In genomic region chr11:107545101-107545514, GRCh38 we compare ENCODE assay signal across 16 cellular contexts. TPM values are rescaled to one million over a fixed set of nuclear protein-coding genes. Genes with fewer than 3 reads are reported as not detected.
DNase-seq lines count a peak whose midpoint lies in the region; ATAC-seq and TF ChIP-seq lines count a peak whose summit lies in the region.
"Had no signal": no experiment of that assay in that cellular context is flagged by ENCODE, and none has a peak within 500 bp of the region (broad histone marks: within the 10 kb centered on the region; RNA-seq: fewer than 3 reads in every experiment).

No MANE protein-coding gene starts in this region.

- no peak for TF ChIP-seq CTCF in cardiac fibroblast (IDR thresholded peaks at IDR 0.05; ENCODE audit: low read depth, low read length)
- TF ChIP-seq CTCF in mesothelial cell of epicardium (IDR thresholded peaks at IDR 0.05; ENCODE audit: unreplicated experiment), result no peak

- intact Hi-C loops in left ventricle myocardium superior (cut with micrococcal nuclease), result no loop called here

- DNase-seq in ELR (ENCODE audit: low read depth) (peak; percentile 90), HT1080 (ENCODE audit: low read depth) (peak; percentile 94), cardiac fibroblast (ENCODE audit: low read depth in 2 of 2) (peak; percentile 12 to 87), mesothelial cell of epicardium (ENCODE audit: low spot score in 2 of 2, unreplicated experiment in 2 of 2) (no peak), left ventricle myocardium superior (no peak)
- DNase-seq in activated naive CD4-positive, alpha-beta T cell (lab: John Stamatoyannopoulos, UW), result no peak
- DNase-seq: activated CD4-positive, alpha-beta T cell treated with anti-CD3 and anti-CD28 coated beads, Interleukin-2, amount 50 U/mL, for 4 hours; activated naive CD8-positive, alpha-beta T cell treated with anti-CD3 and anti-CD28 coated beads, Interleukin-2, amount 10 ng/mL, durations not matched to agents 7 days and 5 days; CD4-positive, alpha-beta memory T cell; left lung had no signal

- H3K27ac Mint-ChIP-seq in mesothelial cell of epicardium, result peak overlapping the region; percentile 71
- H3K27ac Mint-ChIP-seq: activated naive CD8-positive, alpha-beta T cell treated with anti-CD3 and anti-CD28 coated beads, Interleukin-2, amount 10 ng/mL, durations not matched to agents 7 days and 5 days had no signal

- H3K4me3 ChIP-seq in cardiac fibroblast (replicated peaks in 1 of 2; ENCODE audit: low read depth in 2 of 2, low read length in 2 of 2), result no peak overlapping the region
- H3K4me3 ChIP-seq: esophagus muscularis mucosa, left lung, prostate gland, SJSA1 had no signal

- no peaks in the 10 kb centered on the region for H3K27me3 Mint-ChIP-seq in mesothelial cell of epicardium (ENCODE audit: low read depth)
- H3K27me3 Mint-ChIP-seq: activated naive CD8-positive, alpha-beta T cell treated with anti-CD3 and anti-CD28 coated beads, Interleukin-2, amount 10 ng/mL, durations not matched to agents 7 days and 5 days; CD4-positive, alpha-beta memory T cell; IgD-negative memory B cell had no signal

- peaks cover 37% of the 10 kb centered on the region for H3K4me1 Mint-ChIP-seq in mesothelial cell of epicardium
- H3K4me1 Mint-ChIP-seq: activated naive CD8-positive, alpha-beta T cell treated with anti-CD3 and anti-CD28 coated beads, Interleukin-2, amount 10 ng/mL, durations not matched to agents 7 days and 5 days had no signal

- no peaks in the 10 kb centered on the region for H3K9me3 Mint-ChIP-seq in mesothelial cell of epicardium
- H3K9me3 Mint-ChIP-seq: activated naive CD8-positive, alpha-beta T cell treated with anti-CD3 and anti-CD28 coated beads, Interleukin-2, amount 10 ng/mL, durations not matched to agents 7 days and 5 days; CD4-positive, alpha-beta memory T cell; IgD-negative memory B cell had no signal

- no peak overlapping the region for H3K4me3 Mint-ChIP-seq in mesothelial cell of epicardium
- H3K4me3 Mint-ChIP-seq: activated naive CD8-positive, alpha-beta T cell treated with anti-CD3 and anti-CD28 coated beads, Interleukin-2, amount 10 ng/mL, durations not matched to agents 7 days and 5 days; CD4-positive, alpha-beta memory T cell; IgD-negative memory B cell had no signal

- H3K36me3 Mint-ChIP-seq in mesothelial cell of epicardium, result no peaks in the 10 kb centered on the region

- no peak for ATAC-seq in GM19397 (IDR thresholded peaks at IDR 0.05; ENCODE audit: unreplicated experiment)
- no peak for ATAC-seq in left ventricle myocardium superior
- ATAC-seq in HG03457 (IDR thresholded peaks at IDR 0.05; ENCODE audit: unreplicated experiment), result no peak
- ATAC-seq: left lung had no signal

RNA-seq across cellular contexts. Expression of gene ALKBH8, which starts 20.4 kb away (rescaled TPM):
- 14.2 and 16.0 TPM in 2 replicates for total RNA-seq in HT1080 (2014; rRNA removed; shearing (Covaris generic))
- 13.1 and 15.4 TPM in 2 replicates for polyA plus RNA-seq in HT1080 (2015; cell fraction: cytosol; rRNA removed)
- polyA plus RNA-seq in HT1080 (2015; cell fraction: nucleus; rRNA removed), result 14.8 and 15.3 TPM in 2 replicates
- total RNA-seq in mesothelial cell of epicardium (5.5 to 7.2 TPM (median 7.1 TPM) in 3 replicates), left ventricle myocardium superior (6.8 TPM)

RNA-seq across cellular contexts. Expression of gene ELMOD1, which starts 45.8 kb away (rescaled TPM):
- total RNA-seq in HT1080 (2014; rRNA removed; shearing (Covaris generic)), result 2.3 and 3.4 TPM in 2 replicates
- polyA plus RNA-seq in HT1080 (2015; cell fraction: cytosol; rRNA removed), result 2.4 and 3.4 TPM in 2 replicates
- 4.1 and 5.1 TPM in 2 replicates for polyA plus RNA-seq in HT1080 (2015; cell fraction: nucleus; rRNA removed)
- total RNA-seq in mesothelial cell of epicardium (0.69 to 0.75 TPM (median 0.73 TPM) in 3 replicates), left ventricle myocardium superior (0.92 TPM)
- total RNA-seq: activated naive CD8-positive, alpha-beta T cell treated with anti-CD3 and anti-CD28 coated beads, Interleukin-2, amount 10 ng/mL, durations not matched to agents 7 days and 5 days; CD4-positive, alpha-beta memory T cell had no signal
- polyA plus RNA-seq: CD4-positive, alpha-beta memory T cell; IgD-negative memory B cell had no signal

Comparison
In these comparisons a context has a peak if more than half of its experiments do, and no peak if none do; other contexts are left out.
1. DNase-seq: peak in ELR (single experiment), HT1080 (single experiment) and cardiac fibroblast (2 of 2); none in mesothelial cell of epicardium (0 of 2), left ventricle myocardium superior (single experiment) and activated naive CD4-positive, alpha-beta T cell (0 of 4).